8 cellular contexts compared by ENCODE assay signal in genomic region chr12:118164798-118165486, GRCh38. TPM values are rescaled to one million over a fixed set of nuclear protein-coding genes. Genes with fewer than 3 reads are reported as not detected.
A peak's percentile ranks its signal among the peaks of the same experiment; 100 is the strongest.
DNase-seq lines count a peak whose midpoint lies in the region; TF ChIP-seq lines count a peak whose summit lies in the region.

No MANE protein-coding gene starts in this region.

- POLR2A ChIA-PET in AG04449 (lab: Yijun Ruan, JAX), result no interaction called here

- no peaks in the 10 kb centered on the region for H3K27me3 Mint-ChIP-seq in progenitor cell of endocrine pancreas

- 50 to 61% methylated on average over 5 to 6 of the region's 6 CpGs for WGBS in esophagus squamous epithelium, 2 donors

- H3K9me3 Mint-ChIP-seq in progenitor cell of endocrine pancreas (ENCODE audit: low read depth), result no peaks in the 10 kb centered on the region

- intact Hi-C loops in esophagus squamous epithelium (cut with DNase I), result no loop called here

- H3K4me3 ChIP-seq in AG04449 (ENCODE audit: low read depth, low read length), result no peak overlapping the region
- no peak overlapping the region for H3K4me3 ChIP-seq in GM12865 (ENCODE audit: low read depth, low read length)
- no peak overlapping the region for H3K4me3 ChIP-seq in endocrine pancreas (ENCODE audit: control insufficient read depth, insufficient read depth, low read length)
- no peak overlapping the region for H3K4me3 ChIP-seq in esophagus squamous epithelium

- H3K36me3 Mint-ChIP-seq in progenitor cell of endocrine pancreas (ENCODE audit: insufficient read depth), result peaks cover under 1% of the 10 kb centered on the region

- no peak overlapping the region for H3K27ac Mint-ChIP-seq in progenitor cell of endocrine pancreas

- peak overlapping the region; percentile 10 for H3K9ac ChIP-seq in endocrine pancreas (ENCODE audit: control insufficient read depth, insufficient read depth, low read length)

- H3K27me3 ChIP-seq in endocrine pancreas (ENCODE audit: control insufficient read depth, insufficient read depth, low read length), result no peaks in the 10 kb centered on the region
- H3K27me3 ChIP-seq in esophagus squamous epithelium, result no peaks in the 10 kb centered on the region

- H3K36me3 ChIP-seq in endocrine pancreas (ENCODE audit: control insufficient read depth, insufficient read depth, low read length), result no peaks in the 10 kb centered on the region
- H3K36me3 ChIP-seq in esophagus squamous epithelium, result peaks cover 0 to 87% (median 7%) of the 10 kb centered on the region in 3 donors

- DNase-seq in AG04449 (ENCODE audit: low read depth, low spot score) (no peak), GM12865 (ENCODE audit: low read depth) (peak; percentile 39), NCI-H82 (lab: John Stamatoyannopoulos, UW) (peak; percentile 56), progenitor cell of endocrine pancreas (ENCODE audit: low spot score, unreplicated experiment) (peak; percentile 24), esophagus squamous epithelium (lab: John Stamatoyannopoulos, UW) (no peak), T-helper 2 cell (no peak)
- DNase-seq in activated T-cell treated with anti-CD3 and anti-CD28 coated beads, Interleukin-2, amount 50 U/mL, for 48 hours, result no peak

- TF ChIP-seq CTCF in AG04449 (IDR thresholded peaks at IDR 0.05; ENCODE audit: insufficient read depth, low read length, missing control alignments) (peak; percentile 45), GM12865 (IDR thresholded peaks at IDR 0.05; ENCODE audit: insufficient read depth, low read depth, low read length, missing control alignments) (peak; percentile 34), progenitor cell of endocrine pancreas (IDR thresholded peaks at IDR 0.05; ENCODE audit: unreplicated experiment) (peak; percentile 68), esophagus squamous epithelium (IDR thresholded peaks at IDR 0.05) (peak in 2 of 6 experiments; percentile 31 to 43)

- no peak overlapping the region for H3K4me3 Mint-ChIP-seq in progenitor cell of endocrine pancreas (ENCODE audit: low read depth)

- no peaks in the 10 kb centered on the region for H3K4me1 ChIP-seq in endocrine pancreas (ENCODE audit: control insufficient read depth, insufficient read depth, low read length)
- no peaks in the 10 kb centered on the region for H3K4me1 ChIP-seq in esophagus squamous epithelium

- no peak overlapping the region for H3K27ac ChIP-seq in esophagus squamous epithelium

- H3K4me1 Mint-ChIP-seq in progenitor cell of endocrine pancreas (ENCODE audit: low read depth), result no peaks in the 10 kb centered on the region

- CTCF ChIA-PET in AG04449 (lab: Yijun Ruan, JAX), result interaction anchor here (0.5 to 6.9 kb wide), 17 partner anchors 10 to 1380 kb away, joined by 3 to 112 read pairs (median 4); partner anchors contain the start of genes PEBP1, SUDS3 and TAOK3

- no peak for TF ChIP-seq POLR2A in esophagus squamous epithelium (IDR thresholded peaks at IDR 0.05)

- no peaks in the 10 kb centered on the region for H3K9me3 ChIP-seq in endocrine pancreas (ENCODE audit: control insufficient read depth, low read length)
- no peaks in the 10 kb centered on the region for H3K9me3 ChIP-seq in esophagus squamous epithelium

RNA-seq across cellular contexts. Expression of gene PEBP1, which starts 29.0 kb away (rescaled TPM):
- total RNA-seq in progenitor cell of endocrine pancreas, result 216 and 224 TPM in 2 replicates
- total RNA-seq in esophagus squamous epithelium, result 100 to 1,000 TPM; 166 to 237 (median 192) TPM

Comparison
In these comparisons a context has a peak if more than half of its experiments do, and no peak if none do; other contexts are left out.
1. DNase-seq: peak in GM12865 (single experiment), NCI-H82 (single experiment) and progenitor cell of endocrine pancreas (single experiment); none in AG04449 (single experiment), esophagus squamous epithelium (single experiment), T-helper 2 cell (0 of 5) and activated T-cell treated with anti-CD3 and anti-CD28 coated beads, Interleukin-2, amount 50 U/mL, for 48 hours (0 of 2).